Comparison of ENCODE assay signal across 1 cellular context in the genomic region with DNA sequence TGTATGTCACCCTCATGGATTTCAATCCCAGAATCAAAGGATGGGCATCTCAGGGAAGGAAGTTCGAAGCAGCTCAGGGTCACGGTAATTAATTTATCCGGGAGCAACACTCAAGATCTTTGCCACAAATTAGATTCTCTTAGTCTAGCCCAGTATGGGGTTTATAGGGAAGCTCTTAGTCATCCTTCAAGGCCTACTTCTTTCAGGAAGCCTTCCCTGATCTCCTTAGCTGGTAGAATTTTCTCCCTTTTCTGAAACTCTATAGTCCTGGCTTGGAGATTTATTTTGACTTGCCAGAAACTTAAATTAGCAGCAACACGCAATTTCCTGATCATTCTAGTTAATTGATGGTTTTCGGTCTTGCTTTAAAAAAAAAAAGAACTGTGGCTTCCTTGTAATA.
TF ChIP-seq lines count a peak whose summit lies in the region.

No MANE protein-coding gene starts in this region.

TF ChIP-seq in GM23338, 12 proteins besides CTCF, POLR2A, EP300 and RAD21 (continued from another document):
- TF ChIP-seq, protein P1, sequence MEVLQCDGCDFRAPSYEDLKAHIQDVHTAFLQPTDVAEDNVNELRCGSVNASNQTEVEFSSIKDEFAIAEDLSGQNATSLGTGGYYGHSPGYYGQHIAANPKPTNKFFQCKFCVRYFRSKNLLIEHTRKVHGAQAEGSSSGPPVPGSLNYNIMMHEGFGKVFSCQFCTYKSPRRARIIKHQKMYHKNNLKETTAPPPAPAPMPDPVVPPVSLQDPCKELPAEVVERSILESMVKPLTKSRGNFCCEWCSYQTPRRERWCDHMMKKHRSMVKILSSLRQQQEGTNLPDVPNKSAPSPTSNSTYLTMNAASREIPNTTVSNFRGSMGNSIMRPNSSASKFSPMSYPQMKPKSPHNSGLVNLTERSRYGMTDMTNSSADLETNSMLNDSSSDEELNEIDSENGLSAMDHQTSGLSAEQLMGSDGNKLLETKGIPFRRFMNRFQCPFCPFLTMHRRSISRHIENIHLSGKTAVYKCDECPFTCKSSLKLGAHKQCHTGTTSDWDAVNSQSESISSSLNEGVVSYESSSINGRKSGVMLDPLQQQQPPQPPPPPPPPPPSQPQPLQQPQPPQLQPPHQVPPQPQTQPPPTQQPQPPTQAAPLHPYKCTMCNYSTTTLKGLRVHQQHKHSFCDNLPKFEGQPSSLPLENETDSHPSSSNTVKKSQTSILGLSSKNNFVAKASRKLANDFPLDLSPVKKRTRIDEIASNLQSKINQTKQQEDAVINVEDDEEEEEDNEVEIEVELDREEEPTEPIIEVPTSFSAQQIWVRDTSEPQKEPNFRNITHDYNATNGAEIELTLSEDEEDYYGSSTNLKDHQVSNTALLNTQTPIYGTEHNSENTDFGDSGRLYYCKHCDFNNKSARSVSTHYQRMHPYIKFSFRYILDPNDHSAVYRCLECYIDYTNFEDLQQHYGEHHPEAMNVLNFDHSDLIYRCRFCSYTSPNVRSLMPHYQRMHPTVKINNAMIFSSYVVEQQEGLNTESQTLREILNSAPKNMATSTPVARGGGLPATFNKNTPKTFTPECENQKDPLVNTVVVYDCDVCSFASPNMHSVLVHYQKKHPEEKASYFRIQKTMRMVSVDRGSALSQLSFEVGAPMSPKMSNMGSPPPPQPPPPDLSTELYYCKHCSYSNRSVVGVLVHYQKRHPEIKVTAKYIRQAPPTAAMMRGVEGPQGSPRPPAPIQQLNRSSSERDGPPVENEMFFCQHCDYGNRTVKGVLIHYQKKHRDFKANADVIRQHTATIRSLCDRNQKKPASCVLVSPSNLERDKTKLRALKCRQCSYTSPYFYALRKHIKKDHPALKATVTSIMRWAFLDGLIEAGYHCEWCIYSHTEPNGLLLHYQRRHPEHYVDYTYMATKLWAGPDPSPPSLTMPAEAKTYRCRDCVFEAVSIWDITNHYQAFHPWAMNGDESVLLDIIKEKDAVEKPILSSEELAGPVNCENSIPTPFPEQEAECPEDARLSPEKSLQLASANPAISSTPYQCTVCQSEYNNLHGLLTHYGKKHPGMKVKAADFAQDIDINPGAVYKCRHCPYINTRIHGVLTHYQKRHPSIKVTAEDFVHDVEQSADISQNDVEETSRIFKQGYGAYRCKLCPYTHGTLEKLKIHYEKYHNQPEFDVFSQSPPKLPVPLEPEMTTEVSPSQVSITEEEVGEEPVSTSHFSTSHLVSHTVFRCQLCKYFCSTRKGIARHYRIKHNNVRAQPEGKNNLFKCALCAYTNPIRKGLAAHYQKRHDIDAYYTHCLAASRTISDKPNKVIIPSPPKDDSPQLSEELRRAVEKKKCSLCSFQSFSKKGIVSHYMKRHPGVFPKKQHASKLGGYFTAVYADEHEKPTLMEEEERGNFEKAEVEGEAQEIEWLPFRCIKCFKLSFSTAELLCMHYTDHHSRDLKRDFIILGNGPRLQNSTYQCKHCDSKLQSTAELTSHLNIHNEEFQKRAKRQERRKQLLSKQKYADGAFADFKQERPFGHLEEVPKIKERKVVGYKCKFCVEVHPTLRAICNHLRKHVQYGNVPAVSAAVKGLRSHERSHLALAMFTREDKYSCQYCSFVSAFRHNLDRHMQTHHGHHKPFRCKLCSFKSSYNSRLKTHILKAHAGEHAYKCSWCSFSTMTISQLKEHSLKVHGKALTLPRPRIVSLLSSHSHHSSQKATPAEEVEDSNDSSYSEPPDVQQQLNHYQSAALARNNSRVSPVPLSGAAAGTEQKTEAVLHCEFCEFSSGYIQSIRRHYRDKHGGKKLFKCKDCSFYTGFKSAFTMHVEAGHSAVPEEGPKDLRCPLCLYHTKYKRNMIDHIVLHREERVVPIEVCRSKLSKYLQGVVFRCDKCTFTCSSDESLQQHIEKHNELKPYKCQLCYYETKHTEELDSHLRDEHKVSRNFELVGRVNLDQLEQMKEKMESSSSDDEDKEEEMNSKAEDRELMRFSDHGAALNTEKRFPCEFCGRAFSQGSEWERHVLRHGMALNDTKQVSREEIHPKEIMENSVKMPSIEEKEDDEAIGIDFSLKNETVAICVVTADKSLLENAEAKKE (CRISPR knock-in tag; IDR thresholded peaks at IDR 0.05) = no peak
- TF ChIP-seq ZNF114 (CRISPR knock-in tag; IDR thresholded peaks at IDR 0.05) = no peak
